Comparison of ENCODE assay signal across 8 cellular contexts in genomic region chr1:113389356-113389952, GRCh38. TPM values are rescaled to one million over a fixed set of nuclear protein-coding genes. Genes with fewer than 3 reads are reported as not detected.
DNase-seq lines count a peak whose midpoint lies in the region; ATAC-seq and TF ChIP-seq lines count a peak whose summit lies in the region.

No MANE protein-coding gene starts in this region.

- TF ChIP-seq CTCF in epithelial cell of esophagus (IDR thresholded peaks at IDR 0.05; ENCODE audit: insufficient read depth, low read depth, low read length, missing control alignments) (no peak), GM10266 (IDR thresholded peaks at IDR 0.05; ENCODE audit: control insufficient read depth, insufficient read depth, low read depth, missing control alignments) (no peak)

- H3K14ac ChIP-seq in trophoblast cell (ENCODE audit: low read length) = peak overlapping the region; percentile 11

- peaks cover 14% of the 10 kb centered on the region for H3K79me1 ChIP-seq in trophoblast cell (ENCODE audit: low read length)

- H2BK5ac ChIP-seq in trophoblast cell (ENCODE audit: low read depth, low read length, poor library complexity) = peak overlapping the region; percentile 60

- H3K4me1 ChIP-seq in trophoblast cell (ENCODE audit: control insufficient read depth in 1 of 2, insufficient read depth in 2 of 2, low read length in 2 of 2) = peaks cover 0 to 6% of the 10 kb centered on the region in 2 experiments

- peaks cover 14% of the 10 kb centered on the region for H3K79me2 ChIP-seq in trophoblast cell (ENCODE audit: control insufficient read depth, insufficient read depth, low read length, poor library complexity)

- peak overlapping the region; percentile 86 for H3K4me2 ChIP-seq in trophoblast cell (ENCODE audit: low read length)

- H3K4me3 ChIP-seq in epithelial cell of esophagus (ENCODE audit: low read length) (peak overlapping the region; percentile 75), trophoblast cell (ENCODE audit: low read depth, low read length) (peak overlapping the region; percentile 69)

- in situ Hi-C loops in G401 (cut with HindIII; ENCODE audit: low sequenced_read_pairs) = no loop called here

- no CpG with 5 or more reads among the region's 13 CpGs for WGBS in trophoblast cell (ENCODE audit: extremely low coverage, insufficient coverage, insufficient read length)

- peak overlapping the region; percentile 60 for H3K27ac ChIP-seq in trophoblast cell (ENCODE audit: low read depth, low read length)

- no peak overlapping the region for H4K91ac ChIP-seq in trophoblast cell (ENCODE audit: low read depth, low read length)

- no peak overlapping the region for H3K4ac ChIP-seq in trophoblast cell (ENCODE audit: low read depth, low read length)

- H3K18ac ChIP-seq in trophoblast cell (ENCODE audit: low read length) = peak overlapping the region; percentile 71

- peak overlapping the region; percentile 3 for H2BK12ac ChIP-seq in trophoblast cell (ENCODE audit: low read length)

- no peak overlapping the region for H2AK5ac ChIP-seq in trophoblast cell (ENCODE audit: low read length)

- DNase-seq in G401 (ENCODE audit: low spot score) (peak; percentile 23), epithelial cell of esophagus (ENCODE audit: low read depth) (peak; percentile 32), trophoblast cell (peak in 1 of 2 donors; percentile 2), NCI-H1694 (lab: John Stamatoyannopoulos, UW) (no peak), 8988T (no peak), GM10266 (ENCODE audit: extremely low spot score) (no peak)

- H3K23ac ChIP-seq in trophoblast cell (ENCODE audit: low read length) = no peak overlapping the region

- peak overlapping the region; percentile 51 for H4K8ac ChIP-seq in trophoblast cell (ENCODE audit: low read depth, low read length)

- no peak overlapping the region for H3K9ac ChIP-seq in trophoblast cell (ENCODE audit: low read length)

- H4K12ac ChIP-seq in trophoblast cell (ENCODE audit: low read depth, low read length) = no peak overlapping the region

- no peaks in the 10 kb centered on the region for H3K36me3 ChIP-seq in trophoblast cell (ENCODE audit: control insufficient read depth in 1 of 2, insufficient read depth in 2 of 2, low read length in 2 of 2)

- no peak for ATAC-seq in HG02571 (IDR thresholded peaks at IDR 0.05; ENCODE audit: unreplicated experiment)

- no peaks in the 10 kb centered on the region for H3K27me3 ChIP-seq in trophoblast cell (ENCODE audit: insufficient read depth, low read length)

- peak overlapping the region; percentile 34 for H2BK120ac ChIP-seq in trophoblast cell (ENCODE audit: insufficient read depth, low read length, poor library complexity)

- peaks cover 2% of the 10 kb centered on the region for H3K9me3 ChIP-seq in trophoblast cell (ENCODE audit: insufficient read depth, low read depth, low read length)

- H2AFZ ChIP-seq in trophoblast cell (ENCODE audit: insufficient read depth, low read length, poor library complexity) = peak overlapping the region; percentile 30

TF ChIP-seq in PFSK-1, 5 proteins besides CTCF, POLR2A, EP300 and RAD21:
- no peak for TF ChIP-seq REST (IDR thresholded peaks at IDR 0.05; ENCODE audit: insufficient read depth in 1 of 2, low read depth in 2 of 2, low read length in 2 of 2)
- TF ChIP-seq TAF1 (IDR thresholded peaks at IDR 0.05; ENCODE audit: borderline replicate concordance, insufficient read depth, low read length) = 0 out of 2 replicates have a peak, but pooled peaks have one; percentile 47

RNA-seq across cellular contexts. Expression of gene MAGI3, which starts 0.9 kb away (rescaled TPM):
- 1.4 and 2.4 TPM in 2 replicates for total RNA-seq in G401 (2014; rRNA removed; shearing (Covaris generic))
- polyA plus RNA-seq in PFSK-1 (2012; ENCODE audit: insufficient read length, low read depth) = 0.58 TPM
- 14.0 and 14.4 TPM in 2 replicates for polyA plus RNA-seq in trophoblast cell (2013)

Comparison
In these comparisons a context has a peak if more than half of its experiments do, and no peak if none do; other contexts are left out.
1. DNase-seq: peak in G401 (single experiment) and epithelial cell of esophagus (single experiment); none in NCI-H1694 (single experiment), 8988T (single experiment) and GM10266 (single experiment).